In genomic region chr5:963673-964531, GRCh38 we compare ENCODE assay signal across 8 cellular contexts. TPM values are rescaled to one million over a fixed set of nuclear protein-coding genes. Genes with fewer than 3 reads are reported as not detected.
DNase-seq lines count a peak whose midpoint lies in the region; ATAC-seq, FAIRE-seq and TF ChIP-seq lines count a peak whose summit lies in the region.

No MANE protein-coding gene starts in this region.

- DNase-seq in HepG2 (ENCODE audit: low spot score): no peak
- DNase-seq in activated CD4-positive, alpha-beta memory T cell treated with anti-CD3 and anti-CD28 coated beads, Interleukin-2, amount 10 ng/mL, durations not matched to agents 7 days and 5 days: peak; percentile 81
- DNase-seq in left ventricle myocardium superior: peak; percentile 82
- no peak for DNase-seq in transverse colon
- no peak for DNase-seq in cerebellar cortex (ENCODE audit: low spot score)
- DNase-seq in NCI-H774 (lab: John Stamatoyannopoulos, UW): no peak

- no peaks in the 10 kb centered on the region for H3K9me3 Mint-ChIP-seq in activated CD4-positive, alpha-beta memory T cell treated with anti-CD3 and anti-CD28 coated beads, Interleukin-2, amount 10 ng/mL, durations not matched to agents 7 days and 5 days

- H3K4me1 ChIP-seq in liver (ENCODE audit: control insufficient read depth in 4 of 4, insufficient read depth in 4 of 4, low read length in 3 of 4): peaks cover 0 to 4% (median 1%) of the 10 kb centered on the region in 4 donors
- peaks cover 6% of the 10 kb centered on the region for H3K4me1 ChIP-seq in HepG2 (ENCODE audit: insufficient read depth, low read length)
- peaks cover 0 to 5% (median 0%) of the 10 kb centered on the region in 4 donors for H3K4me1 ChIP-seq in transverse colon

- peaks cover 58% of the 10 kb centered on the region for H3K4me1 Mint-ChIP-seq in activated CD4-positive, alpha-beta memory T cell treated with anti-CD3 and anti-CD28 coated beads, Interleukin-2, amount 10 ng/mL, durations not matched to agents 7 days and 5 days

- peak overlapping the region; percentile 64 for H3K4me3 Mint-ChIP-seq in activated CD4-positive, alpha-beta memory T cell treated with anti-CD3 and anti-CD28 coated beads, Interleukin-2, amount 10 ng/mL, durations not matched to agents 7 days and 5 days

- H4K20me1 ChIP-seq in HepG2 (ENCODE audit: insufficient read depth, low read length): no peaks in the 10 kb centered on the region

- H3K4me2 ChIP-seq in HepG2 (ENCODE audit: low read depth, low read length): no peak overlapping the region

- H2AFZ ChIP-seq in HepG2 (ENCODE audit: low read length): no peak overlapping the region

- whole genome bisulfite sequencing in liver: 74% methylated on average over 31 of the region's 31 CpGs
- 70% methylated on average over 17 of the region's 31 CpGs for WGBS in HepG2 (ENCODE audit: low lambda C conversion rate)
- WGBS in transverse colon (ENCODE audit: low coverage in 1 of 2), 2 donors: 57% methylated on average over 30 of the region's 31 CpGs; no CpG with 5 or more reads in 1 of the 2 donors

- no peaks in the 10 kb centered on the region for H3K36me3 ChIP-seq in liver (ENCODE audit: control insufficient read depth in 4 of 4, insufficient read depth in 3 of 4, low read depth in 1 of 4, low read length in 3 of 4)
- no peaks in the 10 kb centered on the region for H3K36me3 ChIP-seq in HepG2 (replicated peaks in 1 of 2; ENCODE audit: control insufficient read depth in 1 of 2, insufficient read depth in 2 of 2, low read length in 2 of 2)
- no peaks in the 10 kb centered on the region for H3K36me3 ChIP-seq in transverse colon

- CTCF ChIA-PET in HepG2 (lab: Yijun Ruan, JAX; ENCODE audit: low intra/inter-chr PET ratio, low total read pairs): no interaction called here
- CTCF ChIA-PET in activated CD4-positive, alpha-beta memory T cell treated with anti-CD3 and anti-CD28 coated beads, Interleukin-2, amount 10 ng/mL, durations not matched to agents 7 days and 5 days (lab: Charles Lee): interaction anchor here (0.7 to 1.3 kb wide), 2 partner anchors 14 to 41 kb away, joined by 3 to 4 read pairs; no protein-coding TSS in a partner anchor

- H3K9me3 ChIP-seq in liver (ENCODE audit: control insufficient read depth in 4 of 4, low read length in 3 of 4): no peaks in the 10 kb centered on the region
- no peaks in the 10 kb centered on the region for H3K9me3 ChIP-seq in HepG2 (ENCODE audit: low read length)
- no peaks in the 10 kb centered on the region for H3K9me3 ChIP-seq in transverse colon

- POLR2A ChIA-PET in HepG2 (lab: Yijun Ruan, JAX): no interaction called here
- POLR2A ChIA-PET in activated CD4-positive, alpha-beta memory T cell treated with anti-CD3 and anti-CD28 coated beads, Interleukin-2, amount 10 ng/mL, durations not matched to agents 7 days and 5 days (lab: Charles Lee): interaction anchor here (0.9 kb wide), 1 partner anchor 142 kb away, joined by 3 read pairs; no protein-coding TSS in a partner anchor

- H3K4me3 ChIP-seq in liver (ENCODE audit: low read depth in 1 of 3, low read length in 3 of 3): no peak overlapping the region
- no peak overlapping the region for H3K4me3 ChIP-seq in HepG2 (replicated peaks in 1 of 3; ENCODE audit: insufficient read depth in 1 of 3, low read depth in 2 of 3, low read length in 3 of 3)
- no peak overlapping the region for H3K4me3 ChIP-seq in transverse colon

- H3K27ac Mint-ChIP-seq in activated CD4-positive, alpha-beta memory T cell treated with anti-CD3 and anti-CD28 coated beads, Interleukin-2, amount 10 ng/mL, durations not matched to agents 7 days and 5 days: peak overlapping the region; percentile 96

- no peak for TF ChIP-seq RAD21 in liver (IDR thresholded peaks at IDR 0.05)
- no peak for TF ChIP-seq RAD21 in HepG2 (CRISPR knock-in tag; IDR thresholded peaks at IDR 0.05)

- BruUV-seq in HepG2 (replicated peaks; lab: Mats Ljungman, UMichigan): no TSS peak

- TF ChIP-seq CTCF in liver (IDR thresholded peaks at IDR 0.05; ENCODE audit: low read depth, low read length, missing input control) (no peak), HepG2 (CRISPR knock-in tag; IDR thresholded peaks at IDR 0.05) (no peak), transverse colon (IDR thresholded peaks at IDR 0.05) (no peak)

- ATAC-seq in HepG2 (no peak), HG03432 (IDR thresholded peaks at IDR 0.05; ENCODE audit: unreplicated experiment) (peak; percentile 85), left ventricle myocardium superior (peak; percentile 82)

- H3K27me3 ChIP-seq in liver (ENCODE audit: control insufficient read depth in 4 of 4, insufficient read depth in 4 of 4, low read length in 3 of 4) (no peaks in the 10 kb centered on the region), HepG2 (ENCODE audit: control insufficient read depth in 1 of 2, insufficient read depth in 2 of 2, low read length in 2 of 2) (peaks cover 8 to 72% of the 10 kb centered on the region in 2 experiments; a peak in 4 of 5 replicates), transverse colon (peaks cover 18% of the 10 kb centered on the region)

- no peak overlapping the region for H3K9ac ChIP-seq in liver (ENCODE audit: low read depth in 1 of 2, low read length in 2 of 2)
- H3K9ac ChIP-seq in HepG2 (ENCODE audit: insufficient read depth, low read depth, low read length): no peak overlapping the region

- TF ChIP-seq EP300 in HepG2 (IDR thresholded peaks at IDR 0.05; ENCODE audit: low read depth in 2 of 2, low read length in 2 of 2): no peak
- no peak for TF ChIP-seq EP300 in HepG2 (CRISPR knock-in tag; IDR thresholded peaks at IDR 0.05; ENCODE audit: borderline replicate concordance)
- no peak for TF ChIP-seq EP300 in transverse colon (IDR thresholded peaks at IDR 0.05; ENCODE audit: low read depth)

- FAIRE-seq in HepG2 (lab: Jason Lieb, UNC): no peak

- H3K36me3 Mint-ChIP-seq in activated CD4-positive, alpha-beta memory T cell treated with anti-CD3 and anti-CD28 coated beads, Interleukin-2, amount 10 ng/mL, durations not matched to agents 7 days and 5 days (ENCODE audit: low read depth): peaks cover 4% of the 10 kb centered on the region

- H3K27ac ChIP-seq in liver (ENCODE audit: low read depth in 1 of 2, low read length in 2 of 2) (peak overlapping the region in 1 of 2 donors; percentile 23), HepG2 (ENCODE audit: extremely low read length, insufficient read depth, low read length) (no peak overlapping the region), transverse colon (peak overlapping the region; percentile 34 to 48 (median 44))

- in situ Hi-C loops in HepG2 (cut with HindIII; ENCODE audit: extremely low pct_ligation_motif_present, low pct_unique_long_range_greater_than_20kb): no loop called here
- in situ Hi-C loops in transverse colon (cut with MboI; ENCODE audit: low pct_ligation_motif_present in 1 of 4, low pct_unique_long_range_greater_than_20kb in 1 of 4, low sequenced_read_pairs in 3 of 4): no loop called here

- intact Hi-C loops in HepG2 (cut with micrococcal nuclease; ENCODE audit: unreplicated experiment) (no loop called here), left ventricle myocardium superior (cut with micrococcal nuclease) (no loop called here), transverse colon (cut with DNase I; ENCODE audit: low total_unique reads) (no loop called here)

- peaks cover 27% of the 10 kb centered on the region for H3K27me3 Mint-ChIP-seq in activated CD4-positive, alpha-beta memory T cell treated with anti-CD3 and anti-CD28 coated beads, Interleukin-2, amount 10 ng/mL, durations not matched to agents 7 days and 5 days

- no peaks in the 10 kb centered on the region for H3K79me2 ChIP-seq in HepG2 (ENCODE audit: insufficient read depth, low read length)

- TF ChIP-seq POLR2A in HepG2 (IDR thresholded peaks at IDR 0.05; ENCODE audit: insufficient read depth in 1 of 2, low read depth in 2 of 2, low read length in 2 of 2) (no peak), transverse colon (IDR thresholded peaks at IDR 0.05) (no peak)

TF ChIP-seq in liver, 16 proteins besides CTCF, POLR2A, EP300 and RAD21:
- TF ChIP-seq RXRA (IDR thresholded peaks at IDR 0.05) (peak in 1 of 2 donors; percentile 4), NR2F2 (IDR thresholded peaks at IDR 0.05) (peak; percentile 52), FOXA2 (IDR thresholded peaks at IDR 0.05) (no peak)
TF ChIP-seq in liver: peak in this region for 2.

RNA-seq across cellular contexts. Expression of gene NKD2, which starts 44.7 kb away (rescaled TPM):
- 1 to 10 TPM in 1 of 2 donors, under 1 TPM in 1; 0.09 to 1.3 TPM for total RNA-seq in liver
- under 1 TPM; 0.28 to 0.57 TPM for polyA plus RNA-seq in liver
- total RNA-seq in HepG2 (2016; rRNA removed; fragmentation: Illumina TruSeq; extraction: Trizol): 0.53 and 0.94 TPM in 2 replicates
- 0.26 and 0.91 TPM in 2 replicates for total RNA-seq in HepG2 (2016; cell fraction: cytosol; rRNA removed; fragmentation: Illumina TruSeq; extraction: Trizol; ENCODE audit: low read depth)
- 0.77 and 1.1 TPM in 2 replicates for total RNA-seq in HepG2 (2016; cell fraction: insoluble cytoplasmic fraction; rRNA removed; fragmentation: Illumina TruSeq; extraction: Trizol)
- 0.48 and 0.90 TPM in 2 replicates for total RNA-seq in HepG2 (2016; cell fraction: membrane; rRNA removed; fragmentation: Illumina TruSeq; extraction: Trizol)
- total RNA-seq in HepG2 (2016; cell fraction: nucleus; rRNA removed; fragmentation: Illumina TruSeq; extraction: Trizol): 0.81 and 2.0 TPM in 2 replicates
- polyA plus RNA-seq in HepG2 (2011; rRNA removed): 0.81 and 0.82 TPM in 2 replicates
- 0.13 and 0.70 TPM in 2 replicates for polyA plus RNA-seq in HepG2 (2011; cell fraction: cytosol; rRNA removed)
- 10.6 and 14.1 TPM in 2 replicates for polyA plus RNA-seq in HepG2 (2011; cell fraction: nucleus; rRNA removed)
- polyA plus RNA-seq in HepG2 (2012): 0.39 and 0.79 TPM in 2 replicates
- polyA plus RNA-seq in HepG2 (2016; cell fraction: cytosol; fragmentation: Illumina TruSeq; extraction: Trizol; ENCODE audit: low read depth): 0.59 and 0.60 TPM in 2 replicates
- polyA plus RNA-seq in HepG2 (2016; cell fraction: insoluble cytoplasmic fraction; fragmentation: Illumina TruSeq; extraction: Trizol; ENCODE audit: low read depth): 1.1 and 1.2 TPM in 2 replicates
- 0.76 and 0.84 TPM in 2 replicates for polyA plus RNA-seq in HepG2 (2016; cell fraction: membrane; fragmentation: Illumina TruSeq; extraction: Trizol; ENCODE audit: low read depth)
- 5.1 and 6.3 TPM in 2 replicates for polyA plus RNA-seq in HepG2 (2016; cell fraction: nucleus; fragmentation: Illumina TruSeq; extraction: Trizol; ENCODE audit: insufficient read depth, low read depth)
- 1.6 TPM in 1 of 2 replicates, not detected in the other for polyA minus RNA-seq in HepG2 (2011; rRNA and poly(A)+ RNA removed; ENCODE audit: low replicate concordance)
- 0.30 and 0.62 TPM in 2 replicates for polyA minus RNA-seq in HepG2 (2011; cell fraction: cytosol; rRNA and poly(A)+ RNA removed)
- polyA minus RNA-seq in HepG2 (2011; cell fraction: nucleus; rRNA and poly(A)+ RNA removed): 0.62 and 1.0 TPM in 2 replicates
- total RNA-seq in activated CD4-positive, alpha-beta memory T cell treated with anti-CD3 and anti-CD28 coated beads, Interleukin-2, amount 10 ng/mL, durations not matched to agents 7 days and 5 days: 1 to 10 TPM; 3.6 to 3.7 TPM
- total RNA-seq in left ventricle myocardium superior: 3.4 TPM
- under 1 TPM in 2 of 4 donors, not detected in 2; 0.41 to 0.80 TPM for total RNA-seq in transverse colon

Comparison
In these comparisons a context has a peak if more than half of its experiments do, and no peak if none do; other contexts are left out.
1. DNase-seq: peak in activated CD4-positive, alpha-beta memory T cell treated with anti-CD3 and anti-CD28 coated beads, Interleukin-2, amount 10 ng/mL, durations not matched to agents 7 days and 5 days (single experiment) and left ventricle myocardium superior (single experiment); none in HepG2 (single experiment), transverse colon (single experiment), cerebellar cortex (single experiment) and NCI-H774 (single experiment).